In genomic region chrX:151793886-151794285, GRCh38 we compare ENCODE assay signal across 9 cellular contexts. TPM values are rescaled to one million over a fixed set of nuclear protein-coding genes. Genes with fewer than 3 reads are reported as not detected.
"Had no signal": no experiment of that assay in that cellular context is flagged by ENCODE, and none has a peak within 500 bp of the region (broad histone marks: within the 10 kb centered on the region; RNA-seq: fewer than 3 reads in every experiment).

No MANE protein-coding gene starts in this region.

- H3K4me3 ChIP-seq: GM23248, HAP-1, K562 had no signal

- H3K9me3 ChIP-seq: HAP-1 had no signal

- H3K4me1 ChIP-seq: HAP-1 had no signal

- H2AFZ ChIP-seq: GM23248 had no signal

- H3K9ac ChIP-seq: GM23248 had no signal

- DNase-seq: GM23248, GOT3, H7, HFFc6, IMR-90 had no signal

- H3K36me3 ChIP-seq: HAP-1 had no signal

- H3K27ac ChIP-seq: GM23248 had no signal

RNA-seq across cellular contexts. Expression of gene CNGA2, which starts 59.3 kb away (rescaled TPM):
- total RNA-seq: GM23248, H4, H7, HFFc6, HT-29, IMR-90, K562 had no signal
